30 cellular contexts compared by ENCODE assay signal in the genomic region with DNA sequence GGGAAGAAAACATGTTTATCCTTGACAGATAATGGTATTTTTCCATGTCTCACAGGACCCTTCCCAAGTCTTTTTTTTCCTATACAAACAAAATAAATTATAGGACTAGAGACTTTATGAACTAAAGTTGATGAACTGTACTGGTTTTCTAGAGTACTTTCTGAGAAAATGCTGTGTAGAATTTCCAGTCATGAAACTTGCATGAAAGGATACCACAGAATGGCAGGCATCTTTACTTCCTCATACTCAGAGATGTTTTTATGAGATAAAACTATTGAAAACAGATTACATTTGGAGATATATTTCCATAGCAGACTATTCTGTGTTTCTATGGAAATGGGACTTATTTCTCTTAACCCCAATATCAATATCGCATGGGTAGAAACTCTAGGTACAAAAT.
DNase-seq lines count a peak whose midpoint lies in the region; ATAC-seq and TF ChIP-seq lines count a peak whose summit lies in the region.
"Had no signal": no experiment of that assay in that cellular context is flagged by ENCODE, and none has a peak within 500 bp of the region (broad histone marks: within the 10 kb centered on the region; RNA-seq: fewer than 3 reads in every experiment).

No MANE protein-coding gene starts in this region.

- peak overlapping the region; percentile 93 for H3K27ac Mint-ChIP-seq in activated naive CD4-positive, alpha-beta T cell treated with anti-CD3 and anti-CD28 coated beads, Interleukin-2, amount 10 ng/mL, durations not matched to agents 7 days and 5 days
- H3K27ac Mint-ChIP-seq in activated CD8-positive, alpha-beta T cell treated with anti-CD3 and anti-CD28 coated beads for 36 hours = peak overlapping the region; percentile 72
- H3K27ac Mint-ChIP-seq in naive thymus-derived CD8-positive, alpha-beta T cell = peak overlapping the region in 8 of 10 donors; percentile 7 to 93 (median 85)
- H3K27ac Mint-ChIP-seq: B cell; immature natural killer cell; stimulated activated memory B cell treated with anti-CD40 and anti-IgM and Interleukin-4, amounts not matched to agents 10 μg/mL and 1 μg/mL and 100 μg/mL, for 72 hours had no signal

- H3K36me3 Mint-ChIP-seq in activated naive CD4-positive, alpha-beta T cell treated with anti-CD3 and anti-CD28 coated beads, Interleukin-2, amount 10 ng/mL, durations not matched to agents 7 days and 5 days = peaks cover 68% of the 10 kb centered on the region
- H3K36me3 Mint-ChIP-seq in activated CD8-positive, alpha-beta T cell treated with anti-CD3 and anti-CD28 coated beads for 36 hours (ENCODE audit: low read depth) = peaks cover 24% of the 10 kb centered on the region
- H3K36me3 Mint-ChIP-seq in naive thymus-derived CD8-positive, alpha-beta T cell = peaks cover 2 to 34% (median 22%) of the 10 kb centered on the region in 3 donors
- H3K36me3 Mint-ChIP-seq: neural progenitor cell; stimulated activated memory B cell treated with anti-CD40 and anti-IgM and Interleukin-4, amounts not matched to agents 10 μg/mL and 1 μg/mL and 100 μg/mL, for 72 hours had no signal

- CTCF ChIA-PET in activated naive CD4-positive, alpha-beta T cell treated with anti-CD3 and anti-CD28 coated beads, Interleukin-2, amount 10 ng/mL, durations not matched to agents 7 days and 5 days (lab: Charles Lee) = interaction anchor here (0.6 to 1.0 kb wide), 2 partner anchors 18 to 75 kb away, joined by 4 to 6 read pairs; no protein-coding TSS in a partner anchor
- CTCF ChIA-PET in activated CD8-positive, alpha-beta T cell treated with anti-CD3 and anti-CD28 coated beads for 36 hours (lab: Charles Lee) = no interaction called here

- H3K4me3 Mint-ChIP-seq in activated naive CD4-positive, alpha-beta T cell treated with anti-CD3 and anti-CD28 coated beads, Interleukin-2, amount 10 ng/mL, durations not matched to agents 7 days and 5 days = peak overlapping the region; percentile 27
- H3K4me3 Mint-ChIP-seq in activated CD8-positive, alpha-beta T cell treated with anti-CD3 and anti-CD28 coated beads for 36 hours = no peak overlapping the region
- H3K4me3 Mint-ChIP-seq in naive thymus-derived CD8-positive, alpha-beta T cell = peak overlapping the region in 6 of 10 donors; percentile 60 to 69 (median 65)
- H3K4me3 Mint-ChIP-seq: B cell; neural progenitor cell; stimulated activated memory B cell treated with anti-CD40 and anti-IgM and Interleukin-4, amounts not matched to agents 10 μg/mL and 1 μg/mL and 100 μg/mL, for 72 hours had no signal

- ATAC-seq in activated CD8-positive, alpha-beta T cell treated with anti-CD3 and anti-CD28 coated beads for 36 hours = no peak
- ATAC-seq in naive thymus-derived CD8-positive, alpha-beta T cell = peak; percentile 32 to 33
- ATAC-seq in GM19467 (IDR thresholded peaks at IDR 0.05; ENCODE audit: unreplicated experiment) = no peak
- ATAC-seq: HepG2; left colon; pancreas; SK-N-SH treated with all-trans-retinoic acid at 6 μM for 48 hours; stimulated activated memory B cell treated with anti-CD40 and anti-IgM and Interleukin-4, amounts not matched to agents 10 μg/mL and 1 μg/mL and 100 μg/mL, for 72 hours had no signal

- TF ChIP-seq CTCF in activated CD8-positive, alpha-beta T cell treated with anti-CD3 and anti-CD28 coated beads for 36 hours (IDR thresholded peaks at IDR 0.05) = no peak

- H3K9me3 Mint-ChIP-seq in activated naive CD4-positive, alpha-beta T cell treated with anti-CD3 and anti-CD28 coated beads, Interleukin-2, amount 10 ng/mL, durations not matched to agents 7 days and 5 days = peaks cover 45% of the 10 kb centered on the region
- H3K9me3 Mint-ChIP-seq in activated CD8-positive, alpha-beta T cell treated with anti-CD3 and anti-CD28 coated beads for 36 hours = peaks cover 26% of the 10 kb centered on the region
- H3K9me3 Mint-ChIP-seq in naive thymus-derived CD8-positive, alpha-beta T cell = peaks cover 7 to 30% (median 22%) of the 10 kb centered on the region in 9 donors

- intact Hi-C loops in activated CD8-positive, alpha-beta T cell treated with anti-CD3 and anti-CD28 coated beads for 36 hours (cut with micrococcal nuclease) = no loop called here

- DNase-seq in activated naive CD4-positive, alpha-beta T cell treated with anti-CD3 and anti-CD28 coated beads, Interleukin-2, amount 10 ng/mL, durations not matched to agents 7 days and 5 days = no peak
- no peak for DNase-seq in activated naive CD4-positive, alpha-beta T cell treated with anti-CD3 and anti-CD28 coated beads, Interleukin-2, amount 50 U/mL, for 16 hours
- peak; percentile 22 for DNase-seq in EH (ENCODE audit: low read depth)
- no peak for DNase-seq in activated CD8-positive, alpha-beta T cell treated with anti-CD3 and anti-CD28 coated beads for 36 hours
- DNase-seq in naive thymus-derived CD8-positive, alpha-beta T cell = peak in 2 of 10 donors; percentile 5 to 7
- DNase-seq in NCI-H748 treated with DMSO at 0.1 percent for 48 hours (lab: John Stamatoyannopoulos, UW) = no peak
- DNase-seq in NCI-H510A treated with DMSO at 0.1 percent for 48 hours (lab: John Stamatoyannopoulos, UW) = no peak
- DNase-seq: ACHN; activated CD4-positive, alpha-beta T cell treated with anti-CD3 and anti-CD28 coated beads, Interleukin-2, amount 50 U/mL, for 48 hours; colonic mucosa; DMS79 treated with DMSO at 0.1 percent for 48 hours; effector CD4-positive, alpha-beta T cell; GF-D8; immature natural killer cell; Karpas-422; left colon; NCI-H1930; NCI-H2171 treated with DMSO at 0.1 percent for 48 hours; NCI-H524 treated with DMSO at 0.1 percent for 48 hours; pancreas; retina; Right ventricle myocardium superior; T1000; upper lobe of left lung had no signal

- no peaks in the 10 kb centered on the region for H3K27me3 Mint-ChIP-seq in activated naive CD4-positive, alpha-beta T cell treated with anti-CD3 and anti-CD28 coated beads, Interleukin-2, amount 10 ng/mL, durations not matched to agents 7 days and 5 days
- H3K27me3 Mint-ChIP-seq in activated CD8-positive, alpha-beta T cell treated with anti-CD3 and anti-CD28 coated beads for 36 hours = no peaks in the 10 kb centered on the region
- H3K27me3 Mint-ChIP-seq in naive thymus-derived CD8-positive, alpha-beta T cell = no peaks in the 10 kb centered on the region
- H3K27me3 Mint-ChIP-seq: B cell; stimulated activated memory B cell treated with anti-CD40 and anti-IgM and Interleukin-4, amounts not matched to agents 10 μg/mL and 1 μg/mL and 100 μg/mL, for 72 hours had no signal

- POLR2A ChIA-PET in activated CD8-positive, alpha-beta T cell treated with anti-CD3 and anti-CD28 coated beads for 36 hours (lab: Charles Lee) = no interaction called here
- POLR2A ChIA-PET in naive thymus-derived CD8-positive, alpha-beta T cell (lab: Charles Lee) = interaction anchor here (0.6 to 2.2 kb wide), 3 partner anchors 22 to 36 kb away, joined by 3 to 8 read pairs (median 5); no protein-coding TSS in a partner anchor

- H3K4me1 Mint-ChIP-seq in activated naive CD4-positive, alpha-beta T cell treated with anti-CD3 and anti-CD28 coated beads, Interleukin-2, amount 10 ng/mL, durations not matched to agents 7 days and 5 days = peaks cover 78% of the 10 kb centered on the region
- peaks cover 29% of the 10 kb centered on the region for H3K4me1 Mint-ChIP-seq in activated CD8-positive, alpha-beta T cell treated with anti-CD3 and anti-CD28 coated beads for 36 hours (ENCODE audit: low read depth)
- peaks cover 23 to 56% (median 32%) of the 10 kb centered on the region in 4 donors for H3K4me1 Mint-ChIP-seq in naive thymus-derived CD8-positive, alpha-beta T cell
- H3K4me1 Mint-ChIP-seq: B cell; stimulated activated memory B cell treated with anti-CD40 and anti-IgM and Interleukin-4, amounts not matched to agents 10 μg/mL and 1 μg/mL and 100 μg/mL, for 72 hours had no signal

Comparison
In these comparisons a context has a peak if more than half of its experiments do, and no peak if none do; other contexts are left out.
1. ATAC-seq: peak in naive thymus-derived CD8-positive, alpha-beta T cell (2 of 2); none in activated CD8-positive, alpha-beta T cell treated with anti-CD3 and anti-CD28 coated beads for 36 hours (single experiment) and GM19467 (single experiment).
2. Peak in every context shown above with its lines, with median percentiles within 50 percentile points of each other: H3K27ac Mint-ChIP-seq.